In the genomic region with DNA sequence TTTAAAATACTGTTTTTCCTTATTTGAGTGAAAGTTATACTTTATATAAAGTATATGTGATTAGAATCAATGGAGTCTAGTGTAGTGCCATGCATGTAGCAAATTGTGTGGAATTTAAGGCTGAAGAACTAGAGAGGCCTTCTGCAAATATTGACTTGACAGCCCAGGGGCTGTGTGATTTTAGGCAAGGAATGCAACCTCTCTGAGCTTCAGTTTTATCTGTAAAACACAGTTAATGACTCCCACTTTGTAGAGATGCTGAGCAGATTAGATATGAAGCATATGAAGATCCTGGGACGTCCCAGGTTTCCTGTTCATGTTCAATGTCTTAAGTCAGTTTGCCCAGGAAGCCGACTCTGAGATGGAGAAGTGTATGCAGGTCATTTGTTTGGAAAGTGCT, we compare ENCODE assay signal across 30 cellular contexts.
"Had no signal": no experiment of that assay in that cellular context is flagged by ENCODE, and none has a peak within 500 bp of the region (broad histone marks: within the 10 kb centered on the region; RNA-seq: fewer than 3 reads in every experiment).

No MANE protein-coding gene starts in this region.

- H3K4me3 ChIP-seq: body of pancreas, Peyer's patch, SJCRH30 had no signal

- H3K9me3 ChIP-seq: body of pancreas, Peyer's patch, SJCRH30 had no signal

- H3K27ac Mint-ChIP-seq: activated CD8-positive, alpha-beta memory T cell treated with anti-CD3 and anti-CD28 coated beads, Interleukin-2, amount 10 ng/mL, durations not matched to agents 7 days and 5 days; activated naive CD4-positive, alpha-beta T cell treated with anti-CD3 and anti-CD28 coated beads, Interleukin-2, amount 50 U/mL, for 24 hours; activated T-cell treated with anti-CD3 and anti-CD28 coated beads, Interleukin-2, amount 50 U/mL, for 24 hours; activated T-helper 1 cell treated with anti-CD3 and anti-CD28 coated beads, Interleukin-12 subunit alpha, Interleukin-12 subunit beta, Interleukin-2, Interleukin-4 antibody, amounts not matched to agents 30 ng/mL and 10 ng/mL and 1 ng/mL, durations not matched to agents 14 hours and 24 hours and 36 hours; T-helper 17 cell; WTC11 had no signal

- H3K4me3 Mint-ChIP-seq: activated CD8-positive, alpha-beta memory T cell treated with anti-CD3 and anti-CD28 coated beads, Interleukin-2, amount 10 ng/mL, durations not matched to agents 7 days and 5 days; activated naive CD4-positive, alpha-beta T cell treated with anti-CD3 and anti-CD28 coated beads, Interleukin-2, amount 50 U/mL, for 24 hours; activated T-cell treated with anti-CD3 and anti-CD28 coated beads, Interleukin-2, amount 50 U/mL, for 24 hours; activated T-helper 1 cell treated with anti-CD3 and anti-CD28 coated beads, Interleukin-12 subunit alpha, Interleukin-12 subunit beta, Interleukin-2, Interleukin-4 antibody, amounts not matched to agents 30 ng/mL and 10 ng/mL and 1 ng/mL, durations not matched to agents 14 hours and 24 hours and 36 hours; T-helper 17 cell; WTC11 had no signal

- H3K4me1 Mint-ChIP-seq: activated naive CD4-positive, alpha-beta T cell treated with anti-CD3 and anti-CD28 coated beads, Interleukin-2, amount 50 U/mL, for 24 hours; T-helper 17 cell; WTC11 had no signal

- H3K9me3 Mint-ChIP-seq: activated naive CD4-positive, alpha-beta T cell treated with anti-CD3 and anti-CD28 coated beads, Interleukin-2, amount 50 U/mL, for 24 hours; activated T-cell treated with anti-CD3 and anti-CD28 coated beads, Interleukin-2, amount 50 U/mL, for 24 hours; activated T-helper 1 cell treated with anti-CD3 and anti-CD28 coated beads, Interleukin-12 subunit alpha, Interleukin-12 subunit beta, Interleukin-2, Interleukin-4 antibody, amounts not matched to agents 30 ng/mL and 10 ng/mL and 1 ng/mL, durations not matched to agents 14 hours and 24 hours and 36 hours; WTC11 had no signal

- H3K27ac ChIP-seq: body of pancreas, Peyer's patch, RWPE1, SJCRH30 had no signal

- ATAC-seq: activated CD8-positive, alpha-beta memory T cell treated with anti-CD3 and anti-CD28 coated beads, Interleukin-2, amount 10 ng/mL, durations not matched to agents 7 days and 5 days; body of pancreas; T-helper 17 cell; WTC11 had no signal

- DNase-seq: activated CD4-positive, alpha-beta T cell treated with anti-CD3 and anti-CD28 coated beads for 48 hours; activated CD4-positive, alpha-beta T cell treated with anti-CD3 and anti-CD28 coated beads, Interleukin-2, amount 50 U/mL, for 48 hours; activated CD4-positive, CD25-positive, alpha-beta regulatory T cell treated with anti-CD3 and anti-CD28 coated beads, Interleukin-2, amount 50 U/mL, for 72 hours; activated CD8-positive, alpha-beta memory T cell treated with anti-CD3 and anti-CD28 coated beads, Interleukin-2, amount 10 ng/mL, durations not matched to agents 7 days and 5 days; activated effector memory CD4-positive, alpha-beta T cell treated with Interleukin-2 at 50 U/mL for 16 hours; activated naive CD4-positive, alpha-beta T cell; activated T-cell treated with anti-CD3 and anti-CD28 coated beads, Interleukin-2, amount 50 U/mL, for 24 hours; aorta; body of pancreas; central memory CD4-positive, alpha-beta T cell; NCI-H1048; NCI-H146; NCI-H187 treated with DMSO at 0.1 percent for 48 hours; NCI-H2081 treated with DMSO at 0.1 percent for 48 hours; NCI-H2171; NCI-H2227 treated with DMSO at 0.1 percent for 48 hours; NCI-H446 treated with DMSO at 0.1 percent for 48 hours; NCI-H526; NCI-H774; OCI-M1; Peyer's patch; Right ventricle myocardium superior; T-helper 17 cell; T-helper 9 cell had no signal

- H3K4me1 ChIP-seq: body of pancreas, Peyer's patch had no signal

- H3K36me3 ChIP-seq: Peyer's patch, SJCRH30 had no signal

- FAIRE-seq: bronchial epithelial cell had no signal

- H3K27me3 ChIP-seq: body of pancreas, Peyer's patch, SJCRH30 had no signal

- H3K36me3 Mint-ChIP-seq: activated CD8-positive, alpha-beta memory T cell treated with anti-CD3 and anti-CD28 coated beads, Interleukin-2, amount 10 ng/mL, durations not matched to agents 7 days and 5 days; activated naive CD4-positive, alpha-beta T cell treated with anti-CD3 and anti-CD28 coated beads, Interleukin-2, amount 50 U/mL, for 24 hours had no signal
